Comparison of ENCODE assay signal across 22 cellular contexts in the genomic region with DNA sequence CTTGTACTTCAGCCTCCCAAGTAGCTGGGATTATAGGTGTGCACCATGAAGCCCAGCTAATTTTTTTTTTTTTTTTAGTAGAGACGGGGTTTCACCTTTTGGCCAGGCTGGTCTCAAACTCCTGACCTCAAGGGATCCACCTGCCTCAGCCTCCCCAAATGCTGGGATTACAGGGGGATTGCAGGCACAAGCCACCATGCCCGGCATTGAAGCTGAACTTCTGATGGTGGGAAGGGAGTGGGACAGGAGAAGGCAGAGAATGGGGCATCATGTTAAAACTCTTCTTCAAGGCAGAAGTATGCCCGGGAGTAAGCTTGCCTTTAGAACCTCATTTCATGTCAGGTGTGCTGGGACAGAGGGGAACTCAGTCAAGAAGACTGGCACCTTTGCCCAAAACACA. TPM values are rescaled to one million over a fixed set of nuclear protein-coding genes. Genes with fewer than 3 reads are reported as not detected.
DNase-seq lines count a peak whose midpoint lies in the region; ATAC-seq, FAIRE-seq and TF ChIP-seq lines count a peak whose summit lies in the region.
"Had no signal": no experiment of that assay in that cellular context is flagged by ENCODE, and none has a peak within 500 bp of the region (broad histone marks: within the 10 kb centered on the region; RNA-seq: fewer than 3 reads in every experiment).

No MANE protein-coding gene starts in this region.

- TF ChIP-seq CTCF in A549 (IDR thresholded peaks at IDR 0.05), result no peak
- no peak for TF ChIP-seq CTCF in PC-3 (conservative IDR thresholded peaks at IDR 0.05; ENCODE audit: low read depth, low read length)
- no peak for TF ChIP-seq CTCF in ascending aorta (IDR thresholded peaks at IDR 0.05)

- H3K9ac ChIP-seq in PC-3 (ENCODE audit: low read length), result no peak overlapping the region
- H3K9ac ChIP-seq: GM23248 had no signal

- CTCF ChIA-PET in A549 (lab: Yijun Ruan, JAX), result no interaction called here
- CTCF ChIA-PET in PC-3 (lab: Charles Lee), result no interaction called here

- H3K9me2 ChIP-seq in PC-3 (replicated peaks; ENCODE audit: low read length), result no peaks in the 10 kb centered on the region

- H3K9me3 ChIP-seq in A549 (no peaks in the 10 kb centered on the region), PC-3 (ENCODE audit: low read length) (no peaks in the 10 kb centered on the region), ascending aorta (no peaks in the 10 kb centered on the region)
- H3K9me3 ChIP-seq: HAP-1 had no signal

- no peaks in the 10 kb centered on the region for H3F3A ChIP-seq in PC-3 (ENCODE audit: low read length, unreplicated experiment)

- TF ChIP-seq EP300 in A549 (IDR thresholded peaks at IDR 0.05), result no peak

- H3K36me3 ChIP-seq in PC-3 (ENCODE audit: low read depth, low read length) (no peaks in the 10 kb centered on the region), ascending aorta (no peaks in the 10 kb centered on the region)
- H3K36me3 ChIP-seq: HAP-1 had no signal

- intact Hi-C loops in PC-3 (cut with micrococcal nuclease) (no loop called here), ascending aorta (cut with DNase I) (no loop called here), posterior vena cava (cut with DNase I) (no loop called here)

- H4K20me1 ChIP-seq in PC-3 (ENCODE audit: low read length), result no peaks in the 10 kb centered on the region

- TF ChIP-seq POLR2A in A549 (IDR thresholded peaks at IDR 0.05; ENCODE audit: low read length), result no peak

- no peaks in the 10 kb centered on the region for H3K36me3 Mint-ChIP-seq in natural killer cell treated with Interleukin-12 subunit alpha and Interleukin-12 subunit beta and Interleukin-15 and Interleukin-18, amount 100 ng/mL, for 72 hours
- H3K36me3 Mint-ChIP-seq: CD4-positive, CD25-positive, alpha-beta regulatory T cell; CD8-positive, alpha-beta memory T cell had no signal

- BruUV-seq in PC-3 (replicated peaks; lab: Mats Ljungman, UMichigan), result no TSS peak

- DNase-seq in A549 (ENCODE audit: low read depth in 1 of 2, low spot score in 1 of 2), result no peak
- DNase-seq in PC-3, result no peak
- DNase-seq in ascending aorta (ENCODE audit: low spot score in 2 of 2), result no peak
- peak; percentile 66 for DNase-seq in posterior vena cava (ENCODE audit: low spot score)
- DNase-seq in natural killer cell treated with Interleukin-12 subunit alpha and Interleukin-12 subunit beta and Interleukin-15 and Interleukin-18, amount 100 ng/mL, for 72 hours (ENCODE audit: low spot score), result no peak
- DNase-seq in NCI-H1048 (lab: John Stamatoyannopoulos, UW), result no peak
- DNase-seq in NCI-H748 treated with DMSO at 0.1 percent for 48 hours (lab: John Stamatoyannopoulos, UW), result no peak
- DNase-seq: C1 segment of cervical spinal cord; CD4-positive, CD25-positive, alpha-beta regulatory T cell; CD8-positive, alpha-beta memory T cell; DMS53; DND-41; EL; IMR-90 had no signal

- H3K4me3 Mint-ChIP-seq in natural killer cell treated with Interleukin-12 subunit alpha and Interleukin-12 subunit beta and Interleukin-15 and Interleukin-18, amount 100 ng/mL, for 72 hours, result no peak overlapping the region
- H3K4me3 Mint-ChIP-seq: B cell; CD4-positive, CD25-positive, alpha-beta regulatory T cell; CD8-positive, alpha-beta memory T cell had no signal

- no peak for FAIRE-seq in A549 (lab: Jason Lieb, UNC)
- FAIRE-seq: GM12878, GM19239, HTR-8/SVneo had no signal

- no peaks in the 10 kb centered on the region for H3K79me2 ChIP-seq in PC-3 (ENCODE audit: low read length)

- no peak overlapping the region for H2AFZ ChIP-seq in PC-3 (ENCODE audit: low read length)

- no peak for ATAC-seq in A549
- no peak for ATAC-seq in PC-3
- no peak for ATAC-seq in GM18907 (IDR thresholded peaks at IDR 0.05; ENCODE audit: unreplicated experiment)
- ATAC-seq in natural killer cell treated with Interleukin-12 subunit alpha and Interleukin-12 subunit beta and Interleukin-15 and Interleukin-18, amount 100 ng/mL, for 72 hours, result no peak
- ATAC-seq: GM12878 had no signal

- TF ChIP-seq RAD21 in A549 (conservative IDR thresholded peaks at IDR 0.05 in 1 of 2, IDR thresholded peaks at IDR 0.05 in 1 of 2), result no peak

- 90% methylated on average over 3 of the region's 3 CpGs for WGBS in A549 (ENCODE audit: missing lambda C conversion rate)

- no peak overlapping the region for H3K27ac Mint-ChIP-seq in natural killer cell treated with Interleukin-12 subunit alpha and Interleukin-12 subunit beta and Interleukin-15 and Interleukin-18, amount 100 ng/mL, for 72 hours
- H3K27ac Mint-ChIP-seq: B cell; CD4-positive, CD25-positive, alpha-beta regulatory T cell; CD8-positive, alpha-beta memory T cell had no signal

- H3K4me3 ChIP-seq in A549 (no peak overlapping the region), PC-3 (ENCODE audit: low read length) (no peak overlapping the region), ascending aorta (peak overlapping the region in 1 of 2 donors; percentile 37)
- H3K4me3 ChIP-seq: GM12878, GM23248, HAP-1 had no signal

- H3K4me2 ChIP-seq in A549 (peak overlapping the region; percentile 76), PC-3 (ENCODE audit: low read length) (no peak overlapping the region)

- peaks cover 0 to 5% of the 10 kb centered on the region in 2 donors for H3K27me3 Mint-ChIP-seq in natural killer cell treated with Interleukin-12 subunit alpha and Interleukin-12 subunit beta and Interleukin-15 and Interleukin-18, amount 100 ng/mL, for 72 hours
- H3K27me3 Mint-ChIP-seq: CD4-positive, CD25-positive, alpha-beta regulatory T cell; CD8-positive, alpha-beta memory T cell had no signal

- no peaks in the 10 kb centered on the region for H3K27me3 ChIP-seq in PC-3 (ENCODE audit: low read length)
- H3K27me3 ChIP-seq in ascending aorta, result no peaks in the 10 kb centered on the region

- POLR2A ChIA-PET in A549 (lab: Yijun Ruan, JAX), result interaction anchor here (0.8 to 2.3 kb wide), 2 partner anchors 14 to 39 kb away, joined by 3 to 13 read pairs; no protein-coding TSS in a partner anchor
- POLR2A ChIA-PET in PC-3 (lab: Charles Lee; ENCODE audit: unreplicated experiment), result no interaction called here

- no peaks in the 10 kb centered on the region for H3K9me3 Mint-ChIP-seq in natural killer cell treated with Interleukin-12 subunit alpha and Interleukin-12 subunit beta and Interleukin-15 and Interleukin-18, amount 100 ng/mL, for 72 hours

- H3K27ac ChIP-seq in A549 (peak overlapping the region; percentile 82 to 85), PC-3 (ENCODE audit: low read length) (peak overlapping the region; percentile 87; the same call in 1 of the 2 replicates), ascending aorta (peak overlapping the region; percentile 93 to 95)
- H3K27ac ChIP-seq: 22Rv1, GM23248 had no signal

- H3K4me1 ChIP-seq in A549 (peaks cover 36% of the 10 kb centered on the region), PC-3 (ENCODE audit: insufficient read depth, low read length) (peaks cover 16% of the 10 kb centered on the region), ascending aorta (peaks cover 6 to 32% of the 10 kb centered on the region in 2 donors)

- peaks cover 0 to 7% of the 10 kb centered on the region in 2 donors for H3K4me1 Mint-ChIP-seq in natural killer cell treated with Interleukin-12 subunit alpha and Interleukin-12 subunit beta and Interleukin-15 and Interleukin-18, amount 100 ng/mL, for 72 hours (ENCODE audit: low read depth in 2 of 2)
- H3K4me1 Mint-ChIP-seq: B cell; CD4-positive, CD25-positive, alpha-beta regulatory T cell; CD8-positive, alpha-beta memory T cell had no signal

TF ChIP-seq in A549, 52 proteins besides CTCF, POLR2A, EP300 and RAD21:
- TF ChIP-seq RARB (CRISPR knock-in tag; IDR thresholded peaks at IDR 0.05), result no peak
- no peak for TF ChIP-seq NR3C1 (IDR thresholded peaks at IDR 0.05)
- no peak for TF ChIP-seq SREBF2 (IDR thresholded peaks at IDR 0.05)
- no peak for TF ChIP-seq SMC3 (IDR thresholded peaks at IDR 0.05)
- no peak for TF ChIP-seq TP53 (CRISPR knock-in tag; IDR thresholded peaks at IDR 0.05)
- no peak for TF ChIP-seq NPAS2 (CRISPR knock-in tag; IDR thresholded peaks at IDR 0.05; ENCODE audit: borderline replicate concordance)
- no peak for TF ChIP-seq E2F6 (IDR thresholded peaks at IDR 0.05; ENCODE audit: borderline replicate concordance, low read depth)
- no peak for TF ChIP-seq RNF2 (IDR thresholded peaks at IDR 0.05; ENCODE audit: borderline replicate concordance, low read depth)
- no peak for TF ChIP-seq JUNB (IDR thresholded peaks at IDR 0.05)
- TF ChIP-seq ZC3H11A (IDR thresholded peaks at IDR 0.05), result no peak

RNA-seq across cellular contexts. Expression of gene ZFHX3, which starts 48.6 kb away (rescaled TPM):
- polyA plus RNA-seq in A549 (2011; rRNA removed), result 6.5 and 11.0 TPM in 2 replicates
- 2.9 and 4.0 TPM in 2 replicates for polyA plus RNA-seq in A549 (2012; cell fraction: cytosol; rRNA removed)
- 4.6 and 5.1 TPM in 2 replicates for polyA plus RNA-seq in A549 (2012; cell fraction: nucleus; rRNA removed)
- polyA plus RNA-seq in A549 (2017; fragmentation: RNase III; extraction: RNeasy Plus Mini Kit Qiagen cat#74134 plus additional on column Dnase treatment), result 3.9 to 4.0 TPM (median 3.9 TPM) in 3 replicates
- polyA minus RNA-seq in A549 (2011; rRNA and poly(A)+ RNA removed), result 25.9 and 28.7 TPM in 2 replicates
- total RNA-seq in PC-3 (2014; rRNA removed), result 3.5 and 4.5 TPM in 2 replicates
- 34.8 TPM for total RNA-seq in ascending aorta
- 10 to 100 TPM; 40.8 to 43.7 TPM for total RNA-seq in posterior vena cava
- under 1 TPM; 0.50 to 0.78 TPM for total RNA-seq in natural killer cell treated with Interleukin-12 subunit alpha and Interleukin-12 subunit beta and Interleukin-15 and Interleukin-18, amount 100 ng/mL, for 72 hours
